In the genomic region with DNA sequence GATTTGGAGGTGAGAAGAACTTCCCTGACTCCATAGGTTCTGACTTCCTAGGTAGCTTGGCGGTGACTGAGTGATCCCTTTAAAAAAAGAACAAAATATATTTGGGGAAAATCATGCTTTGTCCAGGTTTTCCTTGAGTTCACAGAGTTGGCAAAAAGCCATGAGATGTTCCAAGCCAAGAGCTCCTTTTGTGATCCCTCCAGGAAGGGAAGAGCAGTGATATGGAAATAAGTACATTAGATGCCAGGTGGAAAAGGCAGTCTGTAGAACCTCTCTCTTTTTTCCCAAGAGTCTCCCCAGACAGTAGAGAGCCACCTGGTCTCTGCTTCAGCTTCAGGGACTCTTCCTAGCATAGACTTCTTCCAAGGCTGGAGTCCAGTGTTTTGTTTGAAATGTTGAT, we compare ENCODE assay signal across 14 cellular contexts. TPM values are rescaled to one million over a fixed set of nuclear protein-coding genes. Genes with fewer than 3 reads are reported as not detected.
"Had no signal": no experiment of that assay in that cellular context is flagged by ENCODE, and none has a peak within 500 bp of the region (broad histone marks: within the 10 kb centered on the region; RNA-seq: fewer than 3 reads in every experiment).

No MANE protein-coding gene starts in this region.

- H3K4me3 Mint-ChIP-seq: naive thymus-derived CD4-positive, alpha-beta T cell; nephron progenitor cell had no signal

- H3K9me3 ChIP-seq: colonic mucosa, heart left ventricle, right atrium auricular region, sigmoid colon, stomach, thoracic aorta, transverse colon had no signal

- H3K27ac Mint-ChIP-seq: naive thymus-derived CD4-positive, alpha-beta T cell; nephron progenitor cell had no signal

- H3K36me3 Mint-ChIP-seq: naive thymus-derived CD4-positive, alpha-beta T cell had no signal

- H3K4me1 Mint-ChIP-seq: naive thymus-derived CD4-positive, alpha-beta T cell had no signal

- ATAC-seq: foreskin keratinocyte; heart left ventricle; naive thymus-derived CD4-positive, alpha-beta T cell had no signal

- DNase-seq: dermis blood vessel endothelial cell; foreskin keratinocyte; heart left ventricle; hippocampal formation; naive thymus-derived CD4-positive, alpha-beta T cell; nephron progenitor cell; sigmoid colon; stimulated activated CD4-positive, alpha-beta T cell treated with anti-CD3 and anti-CD28 coated beads, Interleukin-2, amount 100 ng/mL, for 24 hours; stimulated activated naive CD4-positive, alpha-beta T cell; stomach had no signal

RNA-seq across cellular contexts. Expression of a gene that starts 10.2 kb away (rescaled TPM):
- total RNA-seq: naive thymus-derived CD4-positive, alpha-beta T cell had no signal
